10 cellular contexts compared by ENCODE assay signal in genomic region chr13:71117920-71118319, GRCh38.
"Had no signal": no experiment of that assay in that cellular context is flagged by ENCODE, and none has a peak within 500 bp of the region (broad histone marks: within the 10 kb centered on the region; RNA-seq: fewer than 3 reads in every experiment).

No MANE protein-coding gene starts in this region.

- FAIRE-seq: H1, H54, HTR-8/SVneo, K562 had no signal

- DNase-seq: H9, HCEC 1CT, IMR-90, KG1 had no signal

- H3K4me3 ChIP-seq: GM23338, K562 had no signal

- ATAC-seq: GM23338, K562 had no signal

- H3K27ac ChIP-seq: HL-60 had no signal
